Comparison of ENCODE assay signal across 9 cellular contexts in the genomic region with DNA sequence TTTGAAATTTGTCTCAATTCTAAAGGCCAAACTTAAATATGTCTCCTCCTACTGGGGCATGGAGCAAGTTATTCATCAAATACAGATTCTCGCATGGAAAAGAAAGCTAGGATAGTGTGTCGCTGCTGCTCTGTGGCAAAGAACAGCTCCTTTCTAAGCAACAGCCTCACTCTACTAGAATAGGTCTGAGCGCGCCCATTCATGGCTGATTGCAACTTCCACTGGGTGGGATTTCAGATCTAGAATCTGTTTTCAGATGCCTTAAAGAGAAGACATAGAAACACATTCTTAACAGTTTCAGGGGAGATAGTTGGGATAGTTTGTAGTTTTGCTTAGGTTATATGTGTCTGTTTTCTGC. TPM values are rescaled to one million over a fixed set of nuclear protein-coding genes. Genes with fewer than 3 reads are reported as not detected.
DNase-seq lines count a peak whose midpoint lies in the region; ATAC-seq and TF ChIP-seq lines count a peak whose summit lies in the region.
"Had no signal": no experiment of that assay in that cellular context is flagged by ENCODE, and none has a peak within 500 bp of the region (broad histone marks: within the 10 kb centered on the region; RNA-seq: fewer than 3 reads in every experiment).

No MANE protein-coding gene starts in this region.

- H3K4me1 ChIP-seq in muscle layer of duodenum (ENCODE audit: control insufficient read depth in 1 of 2, insufficient read depth in 2 of 2, low read length in 2 of 2) (peaks cover 6 to 25% of the 10 kb centered on the region in 2 donors), vagina (peaks cover 38% of the 10 kb centered on the region)

- no peaks in the 10 kb centered on the region for H3K9me3 Mint-ChIP-seq in central memory CD8-positive, alpha-beta T cell

- H3K36me3 ChIP-seq in muscle layer of duodenum (ENCODE audit: control insufficient read depth in 1 of 2, insufficient read depth in 2 of 2, low read length in 2 of 2) (no peaks in the 10 kb centered on the region), vagina (no peaks in the 10 kb centered on the region)
- H3K36me3 ChIP-seq: brain microvascular endothelial cell had no signal

- H3K4me1 Mint-ChIP-seq in central memory CD8-positive, alpha-beta T cell: peaks cover 73% of the 10 kb centered on the region

- H3K4me3 ChIP-seq in muscle layer of duodenum (ENCODE audit: low read depth in 1 of 2, low read length in 2 of 2): peak overlapping the region; percentile 68 to 79
- H3K4me3 ChIP-seq in vagina: peak overlapping the region; percentile 71 to 88

- intact Hi-C loops in vagina (cut with DNase I): loop anchor here (10.0 kb wide), 1 partner anchor 195 kb away; no protein-coding TSS in a partner anchor

- H3K36me3 Mint-ChIP-seq in central memory CD8-positive, alpha-beta T cell (ENCODE audit: insufficient read depth): peaks cover 79% of the 10 kb centered on the region

- no peak for TF ChIP-seq CTCF in vagina (IDR thresholded peaks at IDR 0.05)

- no peaks in the 10 kb centered on the region for H3K27me3 Mint-ChIP-seq in central memory CD8-positive, alpha-beta T cell

- H3K27ac ChIP-seq in muscle layer of duodenum (ENCODE audit: low read length) (no peak overlapping the region), vagina (no peak overlapping the region)
- H3K27ac ChIP-seq: brain microvascular endothelial cell had no signal

- peaks cover 14% of the 10 kb centered on the region for H3K27me3 ChIP-seq in muscle layer of duodenum (ENCODE audit: low read depth, low read length)
- no peaks in the 10 kb centered on the region for H3K27me3 ChIP-seq in vagina

- H3K9me3 ChIP-seq in muscle layer of duodenum (ENCODE audit: control insufficient read depth in 1 of 2, low read length in 2 of 2) (no peaks in the 10 kb centered on the region), vagina (no peaks in the 10 kb centered on the region)

- TF ChIP-seq POLR2A in vagina (IDR thresholded peaks at IDR 0.05): no peak

- peak; percentile 40 for DNase-seq in stimulated activated CD4-positive, alpha-beta T cell treated with anti-CD3 and anti-CD28 coated beads, Interleukin-15, amount 100 ng/mL, for 24 hours
- DNase-seq in stimulated activated CD4-positive, alpha-beta T cell treated with anti-CD3 and anti-CD28 coated beads, Interleukin-2, amount 100 ng/mL, for 24 hours: no peak
- DNase-seq in central memory CD8-positive, alpha-beta T cell (ENCODE audit: low spot score in 2 of 2): no peak
- no peak for DNase-seq in vagina (ENCODE audit: extremely low spot score in 2 of 2)
- DNase-seq: brain microvascular endothelial cell had no signal

- H3K27ac Mint-ChIP-seq in central memory CD8-positive, alpha-beta T cell (ENCODE audit: low read depth): peak overlapping the region; percentile 92

- peak overlapping the region; percentile 90 for H3K4me3 Mint-ChIP-seq in central memory CD8-positive, alpha-beta T cell

- no peak for ATAC-seq in central memory CD8-positive, alpha-beta T cell (replicated peaks; ENCODE audit: extremely low read depth, poor library complexity, severe bottlenecking)
- no peak for ATAC-seq in HG02678 (IDR thresholded peaks at IDR 0.05; ENCODE audit: unreplicated experiment)
- no peak for ATAC-seq in HG02973 (IDR thresholded peaks at IDR 0.05; ENCODE audit: unreplicated experiment)
- no peak for ATAC-seq in HG02852 (IDR thresholded peaks at IDR 0.05; ENCODE audit: unreplicated experiment)

RNA-seq across cellular contexts. Expression of a gene that starts 2.4 kb away (rescaled TPM):
- 212 TPM for total RNA-seq in vagina
